ENCODE assay signal across 27 cellular contexts in genomic region chr10:57113545-57113944, GRCh38.
A peak's percentile ranks its signal among the peaks of the same experiment; 100 is the strongest.
DNase-seq lines count a peak whose midpoint lies in the region; ATAC-seq and TF ChIP-seq lines count a peak whose summit lies in the region.
"Had no signal": no experiment of that assay in that cellular context is flagged by ENCODE, and none has a peak within 500 bp of the region (broad histone marks: within the 10 kb centered on the region; RNA-seq: fewer than 3 reads in every experiment).

No MANE protein-coding gene starts in this region.

- no peaks in the 10 kb centered on the region for H3K9me3 ChIP-seq in mucosa of descending colon
- H3K9me3 ChIP-seq: A549; BE2C; BLaER1; BLaER1 treated with 17β-estradiol and CSF1 and Interleukin-3, amounts not matched to agents 10 nM and 100 nM; Caco-2 had no signal

- TF ChIP-seq CTCF in mucosa of descending colon (IDR thresholded peaks at IDR 0.05), result no peak

- DNase-seq in left colon (no peak), mucosa of descending colon (peak in 1 of 3 donors; percentile 4)
- DNase-seq: 8988T; ACHN; AML-193; BE2C; C1 segment of cervical spinal cord; Caco-2; Calu3; CD4-positive, alpha-beta memory T cell; CD4-positive, alpha-beta T cell; CD4-positive, CD25-positive, alpha-beta regulatory T cell; CD8-positive, alpha-beta memory T cell; CD8-positive, alpha-beta T cell; COR-L47; DMS 273 treated with DMSO at 0.1 percent for 48 hours; DMS153; DMS53; DMS79; DMS79 treated with DMSO at 0.1 percent for 48 hours; DND-41; EL had no signal

- intact Hi-C loops in left colon (cut with DNase I, micrococcal nuclease) (no loop called here), mucosa of descending colon (cut with DNase I, micrococcal nuclease) (no loop called here)

- peak; percentile 100 for ATAC-seq in left colon
- peak; percentile 73 for ATAC-seq in mucosa of descending colon
- no peak for ATAC-seq in GM18868 (IDR thresholded peaks at IDR 0.05; ENCODE audit: unreplicated experiment)
- no peak for ATAC-seq in HG02852 (IDR thresholded peaks at IDR 0.05; ENCODE audit: unreplicated experiment)
- ATAC-seq: A549; CD8-positive, alpha-beta T cell had no signal

- no peaks in the 10 kb centered on the region for H3K4me1 ChIP-seq in mucosa of descending colon (ENCODE audit: low read depth)
- H3K4me1 ChIP-seq: A549; BE2C; BLaER1; BLaER1 treated with 17β-estradiol and CSF1 and Interleukin-3, amounts not matched to agents 10 nM and 100 nM; Caco-2 had no signal

- H3K36me3 ChIP-seq in mucosa of descending colon (ENCODE audit: low read depth), result no peaks in the 10 kb centered on the region
- H3K36me3 ChIP-seq: BE2C; BLaER1; BLaER1 treated with 17β-estradiol and CSF1 and Interleukin-3, amounts not matched to agents 10 nM and 100 nM had no signal

- H3K4me3 ChIP-seq in mucosa of descending colon, result no peak overlapping the region
- H3K4me3 ChIP-seq: A549; BLaER1; BLaER1 treated with 17β-estradiol and CSF1 and Interleukin-3, amounts not matched to agents 10 nM and 100 nM had no signal

Comparison
In these comparisons a context has a peak if more than half of its experiments do, and no peak if none do; other contexts are left out.
1. ATAC-seq: peak in left colon (single experiment) and mucosa of descending colon (single experiment); none in GM18868 (single experiment) and HG02852 (single experiment).